1 cellular context compared by ENCODE assay signal in the genomic region with DNA sequence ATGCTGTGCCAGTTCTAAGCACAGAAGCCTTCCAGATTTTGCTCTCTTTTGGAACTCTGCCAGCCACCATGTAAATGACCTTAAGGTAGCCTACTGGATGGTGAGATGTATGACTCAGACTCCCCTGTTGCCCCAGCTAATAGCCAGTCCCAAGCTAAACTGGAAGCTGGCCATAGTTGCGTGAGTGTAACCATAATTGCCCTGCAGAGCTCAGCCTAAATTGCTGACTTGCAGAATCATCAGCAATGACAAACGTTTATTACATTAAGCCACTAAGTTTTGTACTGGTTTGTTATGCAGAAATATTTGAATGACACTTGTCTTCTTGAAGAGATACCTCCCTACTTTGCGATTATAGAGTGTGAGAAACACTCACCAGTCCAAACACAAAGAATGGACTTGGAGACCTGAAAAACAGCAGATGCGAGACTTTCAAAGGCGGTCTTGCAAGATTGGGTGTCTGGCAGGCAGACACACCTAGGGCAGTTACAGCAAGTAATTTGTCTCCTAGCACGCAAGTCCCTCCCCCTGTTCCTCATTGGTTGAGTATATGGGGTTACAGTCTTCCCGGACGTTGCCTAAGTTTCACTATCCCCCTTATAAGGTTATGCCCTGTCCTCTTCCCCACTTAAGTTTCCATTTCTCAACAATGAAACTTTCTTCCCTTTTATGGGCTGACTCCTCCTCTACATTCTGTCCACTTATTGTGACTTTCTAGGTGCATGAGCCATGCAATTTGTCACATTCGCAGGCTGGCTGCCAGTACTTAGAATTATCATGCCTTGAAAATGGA.
TF ChIP-seq lines count a peak whose summit lies in the region.

No MANE protein-coding gene starts in this region.

TF ChIP-seq in GM12878, 131 proteins besides CTCF, POLR2A, EP300 and RAD21 (continued from another document and continues in another):
- TF ChIP-seq, protein P1, sequence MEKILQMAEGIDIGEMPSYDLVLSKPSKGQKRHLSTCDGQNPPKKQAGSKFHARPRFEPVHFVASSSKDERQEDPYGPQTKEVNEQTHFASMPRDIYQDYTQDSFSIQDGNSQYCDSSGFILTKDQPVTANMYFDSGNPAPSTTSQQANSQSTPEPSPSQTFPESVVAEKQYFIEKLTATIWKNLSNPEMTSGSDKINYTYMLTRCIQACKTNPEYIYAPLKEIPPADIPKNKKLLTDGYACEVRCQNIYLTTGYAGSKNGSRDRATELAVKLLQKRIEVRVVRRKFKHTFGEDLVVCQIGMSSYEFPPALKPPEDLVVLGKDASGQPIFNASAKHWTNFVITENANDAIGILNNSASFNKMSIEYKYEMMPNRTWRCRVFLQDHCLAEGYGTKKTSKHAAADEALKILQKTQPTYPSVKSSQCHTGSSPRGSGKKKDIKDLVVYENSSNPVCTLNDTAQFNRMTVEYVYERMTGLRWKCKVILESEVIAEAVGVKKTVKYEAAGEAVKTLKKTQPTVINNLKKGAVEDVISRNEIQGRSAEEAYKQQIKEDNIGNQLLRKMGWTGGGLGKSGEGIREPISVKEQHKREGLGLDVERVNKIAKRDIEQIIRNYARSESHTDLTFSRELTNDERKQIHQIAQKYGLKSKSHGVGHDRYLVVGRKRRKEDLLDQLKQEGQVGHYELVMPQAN (conservative IDR thresholded peaks at IDR 0.05), result 0 out of 2 replicates have a peak, but pooled peaks have one; percentile 20
- TF ChIP-seq MTA2 (IDR thresholded peaks at IDR 0.05; ENCODE audit: low read depth) (0 out of 2 replicates have a peak, but pooled peaks have one; percentile 28), IRF4 (IDR thresholded peaks at IDR 0.05; ENCODE audit: low read depth, low read length) (no peak), ZNF687 (IDR thresholded peaks at IDR 0.05) (0 out of 2 replicates have a peak, but pooled peaks have one; percentile 12), GABPA (IDR thresholded peaks at IDR 0.05; ENCODE audit: low read depth) (no peak), IRF3 (IDR thresholded peaks at IDR 0.05) (no peak), ZBTB4 (CRISPR knock-in tag; IDR thresholded peaks at IDR 0.05) (no peak; the same call in 1 of the 2 replicates), BCL11A (IDR thresholded peaks at IDR 0.05; ENCODE audit: low read depth, low read length) (no peak), RAD51 (IDR thresholded peaks at IDR 0.05) (no peak), SMC3 (IDR thresholded peaks at IDR 0.05; ENCODE audit: borderline replicate concordance, low read length) (peak; percentile 2; the same call in 1 of the 2 replicates), RFX5 (IDR thresholded peaks at IDR 0.05; ENCODE audit: low read depth, low read length) (peak; percentile 61; the same call in 1 of the 2 replicates), JUND (IDR thresholded peaks at IDR 0.05; ENCODE audit: low read depth, low read length) (no peak), CHD2 (IDR thresholded peaks at IDR 0.05; ENCODE audit: borderline replicate concordance, low read depth, low read length) (peak; percentile 62; the same call in 1 of the 2 replicates), SP1 (IDR thresholded peaks at IDR 0.05; ENCODE audit: low read depth, low read length) (peak; percentile 64), ETV6 (conservative IDR thresholded peaks at IDR 0.05 in 1 of 2, IDR thresholded peaks at IDR 0.05 in 1 of 2; ENCODE audit: borderline replicate concordance in 1 of 2, low read depth in 1 of 2) (peak in 1 of 2 experiments; percentile 45; a peak in 1 of 4 replicates), POU2F2 (IDR thresholded peaks at IDR 0.05; ENCODE audit: borderline replicate concordance, low read depth, low read length) (no peak; the same call in 2 of the 3 replicates), SUZ12 (IDR thresholded peaks at IDR 0.05; ENCODE audit: unreplicated experiment) (no peak), BHLHE40 (IDR thresholded peaks at IDR 0.05; ENCODE audit: borderline replicate concordance in 1 of 2, low read depth in 2 of 2, low read length in 1 of 2) (0 out of 4 replicates have a peak, but pooled peaks of 1 of the 2 experiments have one; percentile 21), IRF5 (IDR thresholded peaks at IDR 0.05; ENCODE audit: borderline replicate concordance) (no peak), PAX5 (IDR thresholded peaks at IDR 0.05; ENCODE audit: borderline replicate concordance, low read depth, low read length) (no peak), SIN3A (IDR thresholded peaks at IDR 0.05; ENCODE audit: low read depth, low read length) (no peak), MEF2B (IDR thresholded peaks at IDR 0.05; ENCODE audit: partially characterized antibody, poor library complexity, severe bottlenecking) (peak; percentile 31), RCOR1 (conservative IDR thresholded peaks at IDR 0.05; ENCODE audit: low read depth, low read length) (no peak), YBX1 (IDR thresholded peaks at IDR 0.05) (no peak), SPI1 (IDR thresholded peaks at IDR 0.05; ENCODE audit: borderline replicate concordance, insufficient read depth, low read depth, low read length) (peak; percentile 20; the same call in 1 of the 2 replicates), NBN (IDR thresholded peaks at IDR 0.05) (0 out of 2 replicates have a peak, but pooled peaks have one; percentile 73), TBL1XR1 (IDR thresholded peaks at IDR 0.05; ENCODE audit: low read depth, low read length) (no peak), ZNF24 (IDR thresholded peaks at IDR 0.05) (no peak), CHD4 (IDR thresholded peaks at IDR 0.05) (no peak), POLR2AphosphoS5 (IDR thresholded peaks at IDR 0.05; ENCODE audit: low read length) (peak; percentile 97)
- TF ChIP-seq, protein P2, sequence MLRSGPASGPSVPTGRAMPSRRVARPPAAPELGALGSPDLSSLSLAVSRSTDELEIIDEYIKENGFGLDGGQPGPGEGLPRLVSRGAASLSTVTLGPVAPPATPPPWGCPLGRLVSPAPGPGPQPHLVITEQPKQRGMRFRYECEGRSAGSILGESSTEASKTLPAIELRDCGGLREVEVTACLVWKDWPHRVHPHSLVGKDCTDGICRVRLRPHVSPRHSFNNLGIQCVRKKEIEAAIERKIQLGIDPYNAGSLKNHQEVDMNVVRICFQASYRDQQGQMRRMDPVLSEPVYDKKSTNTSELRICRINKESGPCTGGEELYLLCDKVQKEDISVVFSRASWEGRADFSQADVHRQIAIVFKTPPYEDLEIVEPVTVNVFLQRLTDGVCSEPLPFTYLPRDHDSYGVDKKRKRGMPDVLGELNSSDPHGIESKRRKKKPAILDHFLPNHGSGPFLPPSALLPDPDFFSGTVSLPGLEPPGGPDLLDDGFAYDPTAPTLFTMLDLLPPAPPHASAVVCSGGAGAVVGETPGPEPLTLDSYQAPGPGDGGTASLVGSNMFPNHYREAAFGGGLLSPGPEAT (IDR thresholded peaks at IDR 0.05; ENCODE audit: low read depth), result no peak
- TF ChIP-seq, protein P3, sequence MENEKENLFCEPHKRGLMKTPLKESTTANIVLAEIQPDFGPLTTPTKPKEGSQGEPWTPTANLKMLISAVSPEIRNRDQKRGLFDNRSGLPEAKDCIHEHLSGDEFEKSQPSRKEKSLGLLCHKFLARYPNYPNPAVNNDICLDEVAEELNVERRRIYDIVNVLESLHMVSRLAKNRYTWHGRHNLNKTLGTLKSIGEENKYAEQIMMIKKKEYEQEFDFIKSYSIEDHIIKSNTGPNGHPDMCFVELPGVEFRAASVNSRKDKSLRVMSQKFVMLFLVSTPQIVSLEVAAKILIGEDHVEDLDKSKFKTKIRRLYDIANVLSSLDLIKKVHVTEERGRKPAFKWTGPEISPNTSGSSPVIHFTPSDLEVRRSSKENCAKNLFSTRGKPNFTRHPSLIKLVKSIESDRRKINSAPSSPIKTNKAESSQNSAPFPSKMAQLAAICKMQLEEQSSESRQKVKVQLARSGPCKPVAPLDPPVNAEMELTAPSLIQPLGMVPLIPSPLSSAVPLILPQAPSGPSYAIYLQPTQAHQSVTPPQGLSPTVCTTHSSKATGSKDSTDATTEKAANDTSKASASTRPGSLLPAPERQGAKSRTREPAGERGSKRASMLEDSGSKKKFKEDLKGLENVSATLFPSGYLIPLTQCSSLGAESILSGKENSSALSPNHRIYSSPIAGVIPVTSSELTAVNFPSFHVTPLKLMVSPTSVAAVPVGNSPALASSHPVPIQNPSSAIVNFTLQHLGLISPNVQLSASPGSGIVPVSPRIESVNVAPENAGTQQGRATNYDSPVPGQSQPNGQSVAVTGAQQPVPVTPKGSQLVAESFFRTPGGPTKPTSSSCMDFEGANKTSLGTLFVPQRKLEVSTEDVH (IDR thresholded peaks at IDR 0.05; ENCODE audit: low read depth, partially characterized antibody), result no peak
- TF ChIP-seq, protein P4, sequence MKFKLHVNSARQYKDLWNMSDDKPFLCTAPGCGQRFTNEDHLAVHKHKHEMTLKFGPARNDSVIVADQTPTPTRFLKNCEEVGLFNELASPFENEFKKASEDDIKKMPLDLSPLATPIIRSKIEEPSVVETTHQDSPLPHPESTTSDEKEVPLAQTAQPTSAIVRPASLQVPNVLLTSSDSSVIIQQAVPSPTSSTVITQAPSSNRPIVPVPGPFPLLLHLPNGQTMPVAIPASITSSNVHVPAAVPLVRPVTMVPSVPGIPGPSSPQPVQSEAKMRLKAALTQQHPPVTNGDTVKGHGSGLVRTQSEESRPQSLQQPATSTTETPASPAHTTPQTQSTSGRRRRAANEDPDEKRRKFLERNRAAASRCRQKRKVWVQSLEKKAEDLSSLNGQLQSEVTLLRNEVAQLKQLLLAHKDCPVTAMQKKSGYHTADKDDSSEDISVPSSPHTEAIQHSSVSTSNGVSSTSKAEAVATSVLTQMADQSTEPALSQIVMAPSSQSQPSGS (IDR thresholded peaks at IDR 0.05; ENCODE audit: low read length), result peak; percentile 39; the same call in 1 of the 2 replicates
- TF ChIP-seq, protein P5, sequence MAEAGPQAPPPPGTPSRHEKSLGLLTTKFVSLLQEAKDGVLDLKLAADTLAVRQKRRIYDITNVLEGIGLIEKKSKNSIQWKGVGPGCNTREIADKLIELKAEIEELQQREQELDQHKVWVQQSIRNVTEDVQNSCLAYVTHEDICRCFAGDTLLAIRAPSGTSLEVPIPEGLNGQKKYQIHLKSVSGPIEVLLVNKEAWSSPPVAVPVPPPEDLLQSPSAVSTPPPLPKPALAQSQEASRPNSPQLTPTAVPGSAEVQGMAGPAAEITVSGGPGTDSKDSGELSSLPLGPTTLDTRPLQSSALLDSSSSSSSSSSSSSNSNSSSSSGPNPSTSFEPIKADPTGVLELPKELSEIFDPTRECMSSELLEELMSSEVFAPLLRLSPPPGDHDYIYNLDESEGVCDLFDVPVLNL (IDR thresholded peaks at IDR 0.05; ENCODE audit: low read depth, low read length), result no peak
